Comparison of ENCODE assay signal across 20 cellular contexts in the genomic region with DNA sequence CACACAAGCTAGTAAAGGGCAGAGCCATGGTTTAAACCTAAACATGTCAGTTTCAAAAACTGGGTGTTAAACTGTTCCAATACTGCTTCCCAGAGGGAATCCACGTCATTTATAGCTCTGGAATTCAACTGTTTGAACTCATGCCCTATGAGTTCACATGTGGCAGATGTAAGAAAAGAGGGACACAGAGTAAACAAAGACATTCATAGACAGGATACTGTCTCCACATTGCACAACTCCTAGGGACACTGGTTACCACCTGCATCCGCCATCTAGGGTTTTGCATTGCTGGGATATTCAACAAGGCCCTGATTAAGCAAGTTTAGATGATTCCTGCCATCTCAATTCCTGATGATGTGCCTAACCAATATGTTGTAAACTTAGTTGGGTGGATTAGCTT.
DNase-seq lines count a peak whose midpoint lies in the region; ATAC-seq and TF ChIP-seq lines count a peak whose summit lies in the region.
"Had no signal": no experiment of that assay in that cellular context is flagged by ENCODE, and none has a peak within 500 bp of the region (broad histone marks: within the 10 kb centered on the region; RNA-seq: fewer than 3 reads in every experiment).

No MANE protein-coding gene starts in this region.

- no peak overlapping the region for H3K4me2 ChIP-seq in mammary epithelial cell (ENCODE audit: insufficient read depth, low read depth, low read length)

- ATAC-seq in GM21390 (IDR thresholded peaks at IDR 0.05; ENCODE audit: unreplicated experiment), result no peak
- ATAC-seq: upper lobe of right lung had no signal

- H3K27ac ChIP-seq in mammary epithelial cell (ENCODE audit: insufficient read depth, low read depth, low read length), result no peak overlapping the region
- H3K27ac ChIP-seq in subcutaneous abdominal adipose tissue (ENCODE audit: low read depth, low read length), result peak overlapping the region; percentile 90
- H3K27ac ChIP-seq: prostate gland, upper lobe of right lung had no signal

- in situ Hi-C loops in mammary epithelial cell (cut with MboI; ENCODE audit: low sequenced_read_pairs in 2 of 2), result loop anchor here in 1 of 2 donors (25.0 kb wide), 1 partner anchor 258 kb away; no protein-coding TSS in a partner anchor

- H2AFZ ChIP-seq in mammary epithelial cell (ENCODE audit: low read depth, low read length), result no peak overlapping the region

- no peaks in the 10 kb centered on the region for H3K79me2 ChIP-seq in mammary epithelial cell (ENCODE audit: insufficient read depth, low read length)

- H3K27ac Mint-ChIP-seq in MCF 10A (ENCODE audit: low read depth, unreplicated experiment), result no peak overlapping the region
- H3K27ac Mint-ChIP-seq: activated B cell treated with CpG ODN at 0.5 μM for 24 hours, IgD-negative memory B cell, immature natural killer cell had no signal

- TF ChIP-seq CTCF in MCF 10A (IDR thresholded peaks at IDR 0.05; ENCODE audit: unreplicated experiment) (no peak), mammary epithelial cell (conservative IDR thresholded peaks at IDR 0.05 in 1 of 2, IDR thresholded peaks at IDR 0.05 in 1 of 2; ENCODE audit: extremely low read depth in 1 of 2, insufficient read depth in 1 of 2, low read depth in 1 of 2, low read length in 2 of 2) (no peak), foreskin fibroblast (IDR thresholded peaks at IDR 0.05; ENCODE audit: low read depth, low read length) (no peak)

- CTCF ChIA-PET in MCF 10A (lab: Yijun Ruan, JAX), result interaction anchor here (0.8 to 2.6 kb wide), 4 partner anchors 134 to 490 kb away, joined by 3 to 12 read pairs (median 5); a partner anchor contains a TSS
- CTCF ChIA-PET in mammary epithelial cell (lab: Charles Lee; ENCODE audit: low non-redundant PET), result no interaction called here

- POLR2A ChIA-PET in MCF 10A (lab: Yijun Ruan, JAX), result interaction anchor here (0.8 kb wide), 1 partner anchor 133 kb away, joined by 4 read pairs; no protein-coding TSS in a partner anchor

- peaks cover 36% of the 10 kb centered on the region for H3K4me1 Mint-ChIP-seq in MCF 10A (ENCODE audit: insufficient read depth, unreplicated experiment)
- H3K4me1 Mint-ChIP-seq: IgD-negative memory B cell, immature natural killer cell had no signal

- dilution Hi-C loops in mammary epithelial cell (cut with HindIII; ENCODE audit: low sequenced_read_pairs), result no loop called here

- intact Hi-C loops in MCF 10A (cut with micrococcal nuclease) (no loop called here), mammary epithelial cell (cut with micrococcal nuclease) (no loop called here), head of caudate nucleus (cut with DNase I) (no loop called here)

- no peak overlapping the region for H3K4me3 Mint-ChIP-seq in MCF 10A (ENCODE audit: unreplicated experiment)
- H3K4me3 Mint-ChIP-seq: activated B cell treated with CpG ODN at 0.5 μM for 24 hours, IgD-negative memory B cell, immature natural killer cell had no signal

- 94% methylated on average over 2 of the region's 2 CpGs for WGBS in mammary epithelial cell (ENCODE audit: low coverage, missing lambda C conversion rate)

- BruUV-seq in MCF 10A (replicated peaks; lab: Mats Ljungman, UMichigan) (no TSS peak), mammary epithelial cell (replicated peaks; lab: Mats Ljungman, UMichigan) (no TSS peak)

- no peaks in the 10 kb centered on the region for H3K9me3 Mint-ChIP-seq in MCF 10A (ENCODE audit: unreplicated experiment)
- H3K9me3 Mint-ChIP-seq: activated B cell treated with CpG ODN at 0.5 μM for 24 hours, IgD-negative memory B cell had no signal

- H3K36me3 ChIP-seq in mammary epithelial cell (ENCODE audit: insufficient read depth, low read length), result no peaks in the 10 kb centered on the region
- H3K36me3 ChIP-seq in subcutaneous abdominal adipose tissue (ENCODE audit: control insufficient read depth in 5 of 5, insufficient read depth in 5 of 5, low read length in 5 of 5), result no peaks in the 10 kb centered on the region
- H3K36me3 ChIP-seq: prostate gland, upper lobe of right lung had no signal

- H3K27me3 Mint-ChIP-seq in MCF 10A (ENCODE audit: insufficient read depth, unreplicated experiment), result no peaks in the 10 kb centered on the region
- H3K27me3 Mint-ChIP-seq: activated B cell treated with CpG ODN at 0.5 μM for 24 hours, IgD-negative memory B cell had no signal

- H3K27me3 ChIP-seq in mammary epithelial cell (ENCODE audit: insufficient read depth, low read length), result no peaks in the 10 kb centered on the region
- H3K27me3 ChIP-seq in subcutaneous abdominal adipose tissue (ENCODE audit: control insufficient read depth in 5 of 5, insufficient read depth in 4 of 5, low read length in 5 of 5), result no peaks in the 10 kb centered on the region
- H3K27me3 ChIP-seq: upper lobe of right lung had no signal

- H4K20me1 ChIP-seq in mammary epithelial cell (ENCODE audit: insufficient read depth, low read length), result no peaks in the 10 kb centered on the region

- peak; percentile 83 for DNase-seq in MCF 10A (ENCODE audit: unreplicated experiment)
- DNase-seq in mammary epithelial cell, result no peak
- DNase-seq in SHP77 treated with DMSO at 0.1 percent for 48 hours (lab: John Stamatoyannopoulos, UW), result peak; percentile 5
- peak; percentile 67 to 74 for DNase-seq in foreskin fibroblast
- DNase-seq in NCI-H2107 treated with DMSO at 0.1 percent for 48 hours (lab: John Stamatoyannopoulos, UW; ENCODE audit: unreplicated experiment), result no peak
- DNase-seq in head of caudate nucleus, result no peak
- DNase-seq: activated B cell treated with CpG ODN at 0.5 μM for 24 hours; activated effector memory CD4-positive, alpha-beta T cell treated with anti-CD3 and anti-CD28 coated beads, Interleukin-2, amount 50 U/mL, for 16 hours; H7; immature natural killer cell; NCI-H1105 treated with DMSO at 0.1 percent for 48 hours; NCI-H345; OCI-M1; stimulated activated CD8-positive, alpha-beta memory T cell treated with anti-CD3 and anti-CD28 coated beads, Interleukin-4, amount 100 ng/mL, for 48 hours; SW 1271; upper lobe of right lung had no signal

- H3K9me3 ChIP-seq in mammary epithelial cell (replicated peaks; ENCODE audit: insufficient read depth, low read length), result no peaks in the 10 kb centered on the region
- H3K9me3 ChIP-seq in subcutaneous abdominal adipose tissue (ENCODE audit: control insufficient read depth in 5 of 5, low read length in 5 of 5), result no peaks in the 10 kb centered on the region
- H3K9me3 ChIP-seq: prostate gland, upper lobe of right lung had no signal

- no peaks in the 10 kb centered on the region for H3K36me3 Mint-ChIP-seq in MCF 10A (ENCODE audit: insufficient read depth, unreplicated experiment)
- H3K36me3 Mint-ChIP-seq: IgD-negative memory B cell, immature natural killer cell had no signal

- H3K4me1 ChIP-seq in mammary epithelial cell (ENCODE audit: insufficient read depth, low read length) (no peaks in the 10 kb centered on the region), subcutaneous abdominal adipose tissue (ENCODE audit: control insufficient read depth in 5 of 5, insufficient read depth in 5 of 5, low read length in 5 of 5) (peaks cover 5 to 69% (median 66%) of the 10 kb centered on the region in 5 donors)
- H3K4me1 ChIP-seq: prostate gland had no signal

- no peak overlapping the region for H3K4me3 ChIP-seq in mammary epithelial cell (replicated peaks in 1 of 3; ENCODE audit: insufficient read depth in 1 of 3, low read depth in 2 of 3, low read length in 3 of 3)
- H3K4me3 ChIP-seq in foreskin fibroblast (ENCODE audit: low read depth in 1 of 2, low read length in 2 of 2), result no peak overlapping the region
- no peak overlapping the region for H3K4me3 ChIP-seq in subcutaneous abdominal adipose tissue (ENCODE audit: low read depth in 1 of 5, low read length in 5 of 5)
- H3K4me3 ChIP-seq: prostate gland, upper lobe of right lung had no signal

- H3K9ac ChIP-seq in mammary epithelial cell (ENCODE audit: insufficient read depth, low read length), result no peak overlapping the region
- no peak overlapping the region for H3K9ac ChIP-seq in subcutaneous abdominal adipose tissue (ENCODE audit: low read length in 5 of 5)

Comparison
In these comparisons a context has a peak if more than half of its experiments do, and no peak if none do; other contexts are left out.
1. DNase-seq: peak in MCF 10A (single experiment), SHP77 treated with DMSO at 0.1 percent for 48 hours (single experiment) and foreskin fibroblast (2 of 2); none in mammary epithelial cell (single experiment), NCI-H2107 treated with DMSO at 0.1 percent for 48 hours (single experiment) and head of caudate nucleus (0 of 42).